ENCODE assay signal across 8 cellular contexts in the genomic region with DNA sequence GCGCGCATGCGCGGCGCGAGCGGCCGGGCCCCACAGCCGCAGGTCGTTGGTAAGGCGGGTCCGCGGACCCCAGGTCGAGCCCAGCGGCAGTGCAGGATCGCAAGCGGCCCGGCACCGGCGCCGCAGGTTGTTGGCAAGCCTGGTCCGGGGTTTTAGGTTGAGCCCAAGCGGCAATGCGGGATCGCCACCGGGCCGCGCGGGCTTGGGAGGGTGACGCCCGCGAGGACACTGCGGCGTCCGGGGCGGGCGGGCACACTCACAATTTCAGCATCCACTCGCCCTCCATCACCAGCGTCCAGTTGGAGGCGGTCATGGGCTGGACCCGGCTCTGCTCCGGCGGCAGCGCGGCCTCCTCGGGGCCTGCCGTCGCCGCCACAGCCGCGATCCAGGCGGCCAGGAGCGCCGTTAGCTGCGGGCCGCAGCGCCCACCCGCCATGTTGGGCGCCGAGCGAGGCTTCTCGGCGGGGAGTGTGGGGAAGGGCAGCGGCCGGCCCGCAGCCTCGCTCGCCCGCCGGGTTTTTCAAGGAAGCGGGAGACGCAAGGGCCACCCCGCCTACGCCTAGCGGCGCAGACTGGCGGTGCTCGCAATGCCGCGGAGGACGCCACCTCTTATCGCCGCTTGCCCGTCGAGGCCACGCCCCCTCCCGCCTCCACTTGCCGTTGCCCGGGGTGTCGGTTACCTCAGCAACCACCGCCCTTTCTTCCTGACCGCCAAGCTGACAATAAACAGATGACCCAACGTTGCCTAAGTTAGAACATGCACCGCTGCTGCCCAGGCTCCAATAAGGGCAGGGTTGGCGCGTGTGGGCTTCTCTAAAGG. TPM values are rescaled to one million over a fixed set of nuclear protein-coding genes. Genes with fewer than 3 reads are reported as not detected.
DNase-seq lines count a peak whose midpoint lies in the region; ATAC-seq and TF ChIP-seq lines count a peak whose summit lies in the region.

A gene with protein sequence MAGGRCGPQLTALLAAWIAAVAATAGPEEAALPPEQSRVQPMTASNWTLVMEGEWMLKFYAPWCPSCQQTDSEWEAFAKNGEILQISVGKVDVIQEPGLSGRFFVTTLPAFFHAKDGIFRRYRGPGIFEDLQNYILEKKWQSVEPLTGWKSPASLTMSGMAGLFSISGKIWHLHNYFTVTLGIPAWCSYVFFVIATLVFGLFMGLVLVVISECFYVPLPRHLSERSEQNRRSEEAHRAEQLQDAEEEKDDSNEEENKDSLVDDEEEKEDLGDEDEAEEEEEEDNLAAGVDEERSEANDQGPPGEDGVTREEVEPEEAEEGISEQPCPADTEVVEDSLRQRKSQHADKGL (minus strand): TSS at position 584 of the 820 bp plus-strand sequence. CDS start 148 bp downstream, at position 436.

- CTCF ChIA-PET in SK-N-SH (lab: Yijun Ruan, JAX), result interaction anchor here (0.7 to 5.2 kb wide), 14 partner anchors 9 to 703 kb away, joined by 3 to 27 read pairs (median 3); no protein-coding TSS in a partner anchor

- no peaks in the 10 kb centered on the region for H3F3A ChIP-seq in SK-N-SH (replicated peaks; ENCODE audit: insufficient read depth)

- H3K36me3 ChIP-seq in SK-N-SH (replicated peaks in 1 of 2; ENCODE audit: control insufficient read depth in 1 of 2, insufficient read depth in 2 of 2, low read length in 1 of 2), result no peaks in the 10 kb centered on the region
- H3K36me3 ChIP-seq in testis (ENCODE audit: low read depth, missing control alignments), result no peaks in the 10 kb centered on the region

- peak within 1 kb of the TSS; percentile 84 for H3K4me2 ChIP-seq in SK-N-SH

- peak within 1 kb of the TSS; percentile 96 for H3K4me3 Mint-ChIP-seq in activated naive CD4-positive, alpha-beta T cell treated with anti-CD3 and anti-CD28 coated beads, Interleukin-2, amount 50 U/mL, for 24 hours

- DNase-seq in HFF-Myc (ENCODE audit: extremely low read depth, low read depth) (peak; percentile 87), MV-4-11 (lab: John Stamatoyannopoulos, UW) (peak; percentile 97), SK-N-SH (peak; percentile 96), globus pallidus (ENCODE audit: low spot score) (peak; percentile 92), omental fat pad (ENCODE audit: low spot score) (peak; percentile 96), testis (peak; percentile 99)

- H3K4me1 Mint-ChIP-seq in activated naive CD4-positive, alpha-beta T cell treated with anti-CD3 and anti-CD28 coated beads, Interleukin-2, amount 50 U/mL, for 24 hours, result peaks cover 40% of the 10 kb centered on the region

- H3K9me3 Mint-ChIP-seq in activated naive CD4-positive, alpha-beta T cell treated with anti-CD3 and anti-CD28 coated beads, Interleukin-2, amount 50 U/mL, for 24 hours, result no peaks in the 10 kb centered on the region

- peak; percentile 18; the same call in 1 of the 2 replicates for TF ChIP-seq RAD21 in SK-N-SH (IDR thresholded peaks at IDR 0.05; ENCODE audit: low read length)

- H3K9me3 ChIP-seq in SK-N-SH (no peaks in the 10 kb centered on the region), testis (no peaks in the 10 kb centered on the region)

- intact Hi-C loops in testis (cut with DNase I; ENCODE audit: low total_unique reads), result no loop called here

- H3K27me3 ChIP-seq in SK-N-SH (ENCODE audit: insufficient read depth), result no peaks in the 10 kb centered on the region
- H3K27me3 ChIP-seq in testis, result no peaks in the 10 kb centered on the region

- H3K4me1 ChIP-seq in SK-N-SH (ENCODE audit: control insufficient read depth in 1 of 2, insufficient read depth in 2 of 2, low read depth in 1 of 2, low read length in 1 of 2) (peaks cover 16 to 18% of the 10 kb centered on the region in 2 experiments; a peak in 3 of 4 replicates), testis (peaks cover 20% of the 10 kb centered on the region)

- peak; percentile 92 for ATAC-seq in omental fat pad (ENCODE audit: low FRiP score)

- H3K9ac ChIP-seq in SK-N-SH, result peak within 1 kb of the TSS; percentile 89

- POLR2A ChIA-PET in SK-N-SH (lab: Yijun Ruan, JAX), result no interaction called here

- H3K36me3 Mint-ChIP-seq in activated naive CD4-positive, alpha-beta T cell treated with anti-CD3 and anti-CD28 coated beads, Interleukin-2, amount 50 U/mL, for 24 hours, result no peaks in the 10 kb centered on the region

- no peaks in the 10 kb centered on the region for H3K27me3 Mint-ChIP-seq in activated naive CD4-positive, alpha-beta T cell treated with anti-CD3 and anti-CD28 coated beads, Interleukin-2, amount 50 U/mL, for 24 hours

- no peaks in the 10 kb centered on the region for H4K20me1 ChIP-seq in SK-N-SH (ENCODE audit: insufficient read depth)

- peak; percentile 88 for TF ChIP-seq POLR2A in testis (IDR thresholded peaks at IDR 0.05)

- H3K79me2 ChIP-seq in SK-N-SH (ENCODE audit: insufficient read depth), result peaks cover 16% of the 10 kb centered on the region; the same call in 1 of the 2 replicates

- H3K9me2 ChIP-seq in SK-N-SH, result no peaks in the 10 kb centered on the region

- WGBS in SK-N-SH (ENCODE audit: low lambda C conversion rate), result 0% methylated on average over 23 of the region's 96 CpGs
- WGBS in testis, 2 donors, result 0% methylated on average over 30 to 54 of the region's 96 CpGs

- peak within 1 kb of the TSS; percentile 84 to 98 for H3K27ac ChIP-seq in SK-N-SH (ENCODE audit: low read depth in 2 of 2, low read length in 1 of 2)
- peak within 1 kb of the TSS; percentile 95 to 99 for H3K27ac ChIP-seq in testis

- peak within 1 kb of the TSS; percentile 87 for H3K4me3 ChIP-seq in GM08714 (ENCODE audit: low read length)
- H3K4me3 ChIP-seq in HFF-Myc (replicated peaks; ENCODE audit: low read depth, low read length), result peak within 1 kb of the TSS; percentile 65
- H3K4me3 ChIP-seq in SK-N-SH (ENCODE audit: low read depth in 2 of 2, low read length in 1 of 2), result peak within 1 kb of the TSS; percentile 82 to 93
- H3K4me3 ChIP-seq in testis, result peak within 1 kb of the TSS; percentile 92 to 97

- TF ChIP-seq CTCF in HFF-Myc (IDR thresholded peaks at IDR 0.05; ENCODE audit: low read depth, low read length, missing control alignments), result peak; percentile 34
- TF ChIP-seq CTCF in SK-N-SH (IDR thresholded peaks at IDR 0.05), result peak; percentile 52
- peak in 1 of 3 donors; percentile 33 for TF ChIP-seq CTCF in omental fat pad (IDR thresholded peaks at IDR 0.05)
- peak; percentile 34 to 60 (median 57) for TF ChIP-seq CTCF in testis (IDR thresholded peaks at IDR 0.05)

- peak within 1 kb of the TSS; percentile 75 for H2AFZ ChIP-seq in SK-N-SH (ENCODE audit: low read depth)

- peak within 1 kb of the TSS; percentile 48 for H3K27ac Mint-ChIP-seq in activated naive CD4-positive, alpha-beta T cell treated with anti-CD3 and anti-CD28 coated beads, Interleukin-2, amount 50 U/mL, for 24 hours

- peak; percentile 5 to 77; a peak in 2 of 4 replicates for TF ChIP-seq EP300 in SK-N-SH (IDR thresholded peaks at IDR 0.05; ENCODE audit: borderline replicate concordance in 1 of 2, low read depth in 1 of 2, low read length in 1 of 2)

TF ChIP-seq in SK-N-SH, 30 proteins besides CTCF, POLR2A, EP300 and RAD21 (continues in another document):
- TF ChIP-seq, protein P1, sequence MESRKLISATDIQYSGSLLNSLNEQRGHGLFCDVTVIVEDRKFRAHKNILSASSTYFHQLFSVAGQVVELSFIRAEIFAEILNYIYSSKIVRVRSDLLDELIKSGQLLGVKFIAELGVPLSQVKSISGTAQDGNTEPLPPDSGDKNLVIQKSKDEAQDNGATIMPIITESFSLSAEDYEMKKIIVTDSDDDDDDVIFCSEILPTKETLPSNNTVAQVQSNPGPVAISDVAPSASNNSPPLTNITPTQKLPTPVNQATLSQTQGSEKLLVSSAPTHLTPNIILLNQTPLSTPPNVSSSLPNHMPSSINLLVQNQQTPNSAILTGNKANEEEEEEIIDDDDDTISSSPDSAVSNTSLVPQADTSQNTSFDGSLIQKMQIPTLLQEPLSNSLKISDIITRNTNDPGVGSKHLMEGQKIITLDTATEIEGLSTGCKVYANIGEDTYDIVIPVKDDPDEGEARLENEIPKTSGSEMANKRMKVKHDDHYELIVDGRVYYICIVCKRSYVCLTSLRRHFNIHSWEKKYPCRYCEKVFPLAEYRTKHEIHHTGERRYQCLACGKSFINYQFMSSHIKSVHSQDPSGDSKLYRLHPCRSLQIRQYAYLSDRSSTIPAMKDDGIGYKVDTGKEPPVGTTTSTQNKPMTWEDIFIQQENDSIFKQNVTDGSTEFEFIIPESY (IDR thresholded peaks at IDR 0.05; ENCODE audit: borderline replicate concordance, low read depth), result no peak
- peak; percentile 74; the same call in 1 of the 2 replicates for TF ChIP-seq TAF1 (IDR thresholded peaks at IDR 0.05; ENCODE audit: borderline replicate concordance, low read depth, low read length)
- no peak; the same call in 1 of the 2 replicates for TF ChIP-seq SMC3 (IDR thresholded peaks at IDR 0.05; ENCODE audit: low read depth, low read length)
- TF ChIP-seq JUND (IDR thresholded peaks at IDR 0.05), result no peak
- peak; percentile 96 for TF ChIP-seq TCF12 (IDR thresholded peaks at IDR 0.05)
- TF ChIP-seq MEF2A (IDR thresholded peaks at IDR 0.05; ENCODE audit: borderline replicate concordance, low read depth), result no peak
- TF ChIP-seq, protein P2, sequence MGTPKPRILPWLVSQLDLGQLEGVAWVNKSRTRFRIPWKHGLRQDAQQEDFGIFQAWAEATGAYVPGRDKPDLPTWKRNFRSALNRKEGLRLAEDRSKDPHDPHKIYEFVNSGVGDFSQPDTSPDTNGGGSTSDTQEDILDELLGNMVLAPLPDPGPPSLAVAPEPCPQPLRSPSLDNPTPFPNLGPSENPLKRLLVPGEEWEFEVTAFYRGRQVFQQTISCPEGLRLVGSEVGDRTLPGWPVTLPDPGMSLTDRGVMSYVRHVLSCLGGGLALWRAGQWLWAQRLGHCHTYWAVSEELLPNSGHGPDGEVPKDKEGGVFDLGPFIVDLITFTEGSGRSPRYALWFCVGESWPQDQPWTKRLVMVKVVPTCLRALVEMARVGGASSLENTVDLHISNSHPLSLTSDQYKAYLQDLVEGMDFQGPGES (IDR thresholded peaks at IDR 0.05; ENCODE audit: low read depth, low read length), result no peak
- peak; percentile 78 for TF ChIP-seq YY1 (IDR thresholded peaks at IDR 0.05; ENCODE audit: low read depth)
- TF ChIP-seq FOXM1 (IDR thresholded peaks at IDR 0.05; ENCODE audit: low read depth), result 0 out of 2 replicates have a peak, but pooled peaks have one; percentile 41
- TF ChIP-seq NRF1 (IDR thresholded peaks at IDR 0.05; ENCODE audit: low read depth, low read length), result peak; percentile 89
- no peak for TF ChIP-seq NFIC (IDR thresholded peaks at IDR 0.05; ENCODE audit: borderline replicate concordance)

RNA-seq across cellular contexts. Expression of the gene that starts here (rescaled TPM):
- polyA plus RNA-seq in SK-N-SH (2012; rRNA removed) (10.9 and 14.6 TPM in 2 replicates), testis (ENCODE audit: insufficient read depth, low read depth, low replicate concordance) (236 TPM)
- polyA plus RNA-seq in SK-N-SH (2012; cell fraction: cytosol; rRNA removed), result 20.9 and 23.8 TPM in 2 replicates
- polyA plus RNA-seq in SK-N-SH (2012; cell fraction: nucleus; rRNA removed), result 5.0 and 5.9 TPM in 2 replicates
- total RNA-seq in omental fat pad (10 to 100 TPM; 30.8 to 48.8 (median 41.6) TPM), testis (100 to 1,000 TPM; 236 to 290 TPM)

Comparison
In these comparisons a context has a peak if more than half of its experiments do, and no peak if none do; other contexts are left out.
1. Peak in every context shown above with its lines: DNase-seq, ATAC-seq, H3K4me3 ChIP-seq and H3K27ac ChIP-seq.
2. RNA of the gene that starts here (total RNA-seq): 236 to 290 TPM in testis; 30.8 to 48.8 TPM in omental fat pad; every median in the first group is over 4 times any median in the second.